2 cellular contexts compared by ENCODE assay signal in genomic region chr4:61201562-61202099, GRCh38.
TF ChIP-seq lines count a peak whose summit lies in the region.

No MANE protein-coding gene starts in this region.

TF ChIP-seq in liver, 16 proteins besides CTCF, POLR2A, EP300 and RAD21 (continued from another document):
- TF ChIP-seq REST (IDR thresholded peaks at IDR 0.05) (no peak), FOXA1 (IDR thresholded peaks at IDR 0.05) (no peak), RXRA (IDR thresholded peaks at IDR 0.05) (no peak), ZBTB33 (IDR thresholded peaks at IDR 0.05) (no peak), ATF3 (IDR thresholded peaks at IDR 0.05) (no peak), SP1 (IDR thresholded peaks at IDR 0.05) (no peak), YY1 (IDR thresholded peaks at IDR 0.05) (no peak), JUND (IDR thresholded peaks at IDR 0.05) (no peak), FOXA2 (IDR thresholded peaks at IDR 0.05) (no peak)

TF ChIP-seq in HepG2, 621 proteins besides CTCF, POLR2A, EP300 and RAD21 (continued from another document):
- TF ChIP-seq SP1 (IDR thresholded peaks at IDR 0.05) (no peak), SP1 (CRISPR knock-in tag; IDR thresholded peaks at IDR 0.05) (no peak), PATZ1 (CRISPR knock-in tag; IDR thresholded peaks at IDR 0.05) (no peak), ZMYM3 (CRISPR knock-in tag; IDR thresholded peaks at IDR 0.05) (no peak), MXD1 (CRISPR knock-in tag; IDR thresholded peaks at IDR 0.05) (no peak)
TF ChIP-seq in HepG2: peak in this region for 0.
